39 cellular contexts compared by ENCODE assay signal in genomic region chr12:75275702-75276101, GRCh38. TPM values are rescaled to one million over a fixed set of nuclear protein-coding genes. Genes with fewer than 3 reads are reported as not detected.
"Had no signal": no experiment of that assay in that cellular context is flagged by ENCODE, and none has a peak within 500 bp of the region (broad histone marks: within the 10 kb centered on the region; RNA-seq: fewer than 3 reads in every experiment).

No MANE protein-coding gene starts in this region.

- H3K9ac ChIP-seq: KMS-11 had no signal

- H3K27me3 ChIP-seq: MG63 had no signal

- H3K4me2 ChIP-seq: KMS-11 had no signal

- H3K9me3 ChIP-seq: MG63 had no signal

- H3K4me3 ChIP-seq: MG63 had no signal

- H3K36me3 ChIP-seq: MG63 had no signal

- H3K27ac ChIP-seq: KMS-11 had no signal

- DNase-seq: Karpas-422, Kasumi-1, MG63, MM.1S, MV-4-11, NCI-H1048, NCI-H1092, NCI-H1092 treated with DMSO at 0.1 percent for 48 hours, NCI-H1105, NCI-H1105 treated with DMSO at 0.1 percent for 48 hours, NCI-H1417, NCI-H1417 treated with DMSO at 0.1 percent for 48 hours, NCI-H1436, NCI-H1436 treated with DMSO at 0.1 percent for 48 hours, NCI-H146, NCI-H1694, NCI-H1694 treated with DMSO at 0.1 percent for 48 hours, NCI-H187, NCI-H187 treated with DMSO at 0.1 percent for 48 hours, NCI-H1930, NCI-H2029, NCI-H2029 treated with DMSO at 0.1 percent for 48 hours, NCI-H2081, NCI-H2081 treated with DMSO at 0.1 percent for 48 hours, NCI-H2107, NCI-H2171, NCI-H2171 treated with DMSO at 0.1 percent for 48 hours, NCI-H2227 treated with DMSO at 0.1 percent for 48 hours, NCI-H226, NCI-H345, NCI-H446, NCI-H446 treated with DMSO at 0.1 percent for 48 hours, NCI-H510A, NCI-H510A treated with DMSO at 0.1 percent for 48 hours had no signal

RNA-seq across cellular contexts. Expression of gene GLIPR1L1, which starts 58.8 kb away (rescaled TPM):
- total RNA-seq: LHCN-M2, M059J, MCF 10A, NCI-H460 had no signal
